In the genomic region with DNA sequence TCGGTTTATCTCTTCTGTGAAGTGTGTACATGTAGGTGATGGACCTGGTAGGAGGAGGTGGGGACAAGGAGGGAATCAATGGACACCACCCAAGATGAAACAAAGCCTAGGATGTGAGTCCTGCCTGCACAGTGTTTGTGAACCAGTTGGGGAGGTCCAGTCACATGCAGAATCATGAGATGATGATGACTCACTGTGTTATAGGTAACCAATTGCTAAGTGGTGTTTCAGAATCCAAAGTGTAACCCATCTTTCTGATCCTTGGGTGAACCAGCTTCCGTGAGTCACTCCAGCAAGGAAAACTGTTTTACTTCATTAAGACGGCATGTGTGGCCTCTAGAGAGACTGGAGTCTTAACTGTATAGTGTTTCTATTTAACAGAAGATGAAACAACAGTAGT, we compare ENCODE assay signal across 1 cellular context.
TF ChIP-seq lines count a peak whose summit lies in the region.

No MANE protein-coding gene starts in this region.

TF ChIP-seq in A549, 52 proteins besides CTCF, POLR2A, EP300 and RAD21 (continued from another document):
- no peak for TF ChIP-seq MAX (IDR thresholded peaks at IDR 0.05)
